In the genomic region with DNA sequence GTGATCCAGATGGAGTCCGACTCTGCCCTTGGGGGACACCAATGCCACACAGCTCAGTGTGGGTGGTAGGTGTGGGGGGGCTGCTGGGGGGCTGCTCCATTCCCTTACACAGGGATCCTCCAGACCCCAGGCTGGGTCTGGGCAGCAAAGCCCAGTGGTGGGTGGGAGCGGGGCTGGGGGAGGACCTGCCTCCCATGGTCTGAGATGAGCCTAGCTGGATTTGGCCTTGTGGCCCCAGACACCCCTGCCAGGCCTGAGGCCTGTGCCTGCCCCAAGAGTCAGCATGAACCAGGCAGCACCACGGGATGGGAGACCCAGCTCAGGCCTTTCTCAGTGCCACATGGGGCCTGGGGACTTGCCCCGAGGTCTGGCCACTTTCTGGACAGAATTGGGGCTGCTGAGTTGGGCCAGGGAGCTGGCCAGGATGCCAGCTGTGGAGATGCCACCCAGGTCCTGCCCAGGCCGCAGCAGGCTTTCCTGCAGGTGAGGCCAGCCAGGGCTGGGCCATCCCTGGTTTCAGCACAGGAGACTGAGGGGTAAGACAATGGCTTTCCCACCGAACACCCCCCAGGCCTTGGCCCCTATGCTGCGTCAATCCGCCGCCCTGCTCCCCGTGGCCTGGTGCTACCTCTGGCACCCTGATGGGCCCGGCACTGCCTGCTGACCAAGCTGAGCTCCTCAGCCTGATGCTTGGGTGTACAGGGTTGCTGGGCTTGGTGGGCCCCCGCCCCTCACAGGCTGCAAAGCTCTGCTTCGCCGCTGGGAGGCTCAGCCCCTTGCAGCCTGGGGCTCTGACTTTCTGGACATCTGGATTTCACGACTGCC, we compare ENCODE assay signal across 14 cellular contexts. TPM values are rescaled to one million over a fixed set of nuclear protein-coding genes. Genes with fewer than 3 reads are reported as not detected.
DNase-seq lines count a peak whose midpoint lies in the region; ATAC-seq, FAIRE-seq and TF ChIP-seq lines count a peak whose summit lies in the region.
"Had no signal": no experiment of that assay in that cellular context is flagged by ENCODE, and none has a peak within 500 bp of the region (broad histone marks: within the 10 kb centered on the region; RNA-seq: fewer than 3 reads in every experiment).

No MANE protein-coding gene starts in this region.

- H3K27me3 ChIP-seq in BJ (ENCODE audit: control insufficient read depth, insufficient read depth, low read length) = no peaks in the 10 kb centered on the region
- H3K27me3 ChIP-seq in endothelial cell of umbilical vein (ENCODE audit: control insufficient read depth in 2 of 2, insufficient read depth in 2 of 2, low read length in 2 of 2) = no peaks in the 10 kb centered on the region
- H3K27me3 ChIP-seq: breast epithelium, esophagus muscularis mucosa had no signal

- no peak overlapping the region for H3K4me2 ChIP-seq in endothelial cell of umbilical vein (ENCODE audit: insufficient read depth, low read length)

- no TSS peak for BruUV-seq in endothelial cell of umbilical vein (replicated peaks; lab: Mats Ljungman, UMichigan)

- no peaks in the 10 kb centered on the region for H3K9me1 ChIP-seq in endothelial cell of umbilical vein (replicated peaks; ENCODE audit: control insufficient read depth, extremely low read depth, insufficient read depth, low read length)

- CTCF ChIA-PET in BJ (lab: Yijun Ruan, JAX) = interaction anchor here (0.6 to 19.0 kb wide), 8 partner anchors 8 to 933 kb away, joined by 3 to 405 read pairs (median 5); partner anchors contain the start of gene CEBPA
- CTCF ChIA-PET in endothelial cell of umbilical vein (lab: Charles Lee) = interaction anchor here (0.6 to 4.4 kb wide), 8 partner anchors 9 to 163 kb away, joined by 3 to 18 read pairs (median 4); partner anchors contain the start of gene CEBPG

- no peak overlapping the region for H2AFZ ChIP-seq in endothelial cell of umbilical vein (ENCODE audit: low read depth, low read length)

- TF ChIP-seq POLR2A in endothelial cell of umbilical vein (IDR thresholded peaks at IDR 0.05; ENCODE audit: low read depth, low read length) = no peak

- H3K27ac ChIP-seq in endothelial cell of umbilical vein (ENCODE audit: insufficient read depth, low read depth, low read length) = peak overlapping the region; percentile 6
- H3K27ac ChIP-seq: VCaP had no signal

- H3K36me3 ChIP-seq in BJ (ENCODE audit: control insufficient read depth, insufficient read depth, low read length) (no peaks in the 10 kb centered on the region), endothelial cell of umbilical vein (ENCODE audit: control insufficient read depth in 2 of 2, extremely low read depth in 1 of 2, insufficient read depth in 2 of 2, low read length in 2 of 2) (no peaks in the 10 kb centered on the region), mucosa of descending colon (ENCODE audit: low read depth) (no peaks in the 10 kb centered on the region)
- H3K36me3 ChIP-seq: breast epithelium, HAP-1 had no signal

- no peak for FAIRE-seq in endothelial cell of umbilical vein (lab: Jason Lieb, UNC)
- FAIRE-seq: RCC 7860 had no signal

- H3K4me3 ChIP-seq in BJ (ENCODE audit: low read depth, low read length) = no peak overlapping the region
- no peak overlapping the region for H3K4me3 ChIP-seq in endothelial cell of umbilical vein (replicated peaks in 1 of 3; ENCODE audit: insufficient read depth in 1 of 3, low read depth in 1 of 3, low read length in 3 of 3)
- H3K4me3 ChIP-seq in mucosa of descending colon = no peak overlapping the region
- H3K4me3 ChIP-seq: breast epithelium, esophagus muscularis mucosa, HAP-1 had no signal

- peak; percentile 37; the same call in 1 of the 2 replicates for TF ChIP-seq CTCF in BJ (IDR thresholded peaks at IDR 0.05; ENCODE audit: insufficient read depth, low read depth, low read length)
- peak in 1 of 2 donors; percentile 53 for TF ChIP-seq CTCF in endothelial cell of umbilical vein (IDR thresholded peaks at IDR 0.05; ENCODE audit: extremely low read depth in 1 of 2, insufficient read depth in 1 of 2, low read depth in 1 of 2, low read length in 2 of 2)
- no peak for TF ChIP-seq CTCF in mucosa of descending colon (IDR thresholded peaks at IDR 0.05)

- intact Hi-C loops in endothelial cell of umbilical vein (cut with micrococcal nuclease) = loop anchor here (5.0 kb wide), 1 partner anchor 95 kb away; the partner anchor contains the start of gene CEBPA
- intact Hi-C loops in mucosa of descending colon (cut with DNase I, micrococcal nuclease) = no loop called here

- POLR2A ChIA-PET in BJ (lab: Charles Lee) = no interaction called here
- POLR2A ChIA-PET in endothelial cell of umbilical vein (lab: Charles Lee) = no interaction called here

- dilution Hi-C loops in endothelial cell of umbilical vein (cut with MboI; ENCODE audit: extremely low pct_ligation_motif_present, low sequenced_read_pairs) = no loop called here

- H3K9me3 ChIP-seq in endothelial cell of umbilical vein (replicated peaks; ENCODE audit: control insufficient read depth, insufficient read depth, low read length) (no peaks in the 10 kb centered on the region), mucosa of descending colon (no peaks in the 10 kb centered on the region)
- H3K9me3 ChIP-seq: breast epithelium, esophagus muscularis mucosa, HAP-1 had no signal

- no peak for DNase-seq in BJ (ENCODE audit: low read depth)
- DNase-seq in HuH-7 (ENCODE audit: low spot score) = peak; percentile 95
- DNase-seq in endothelial cell of umbilical vein (ENCODE audit: low read depth, low spot score) = no peak
- peak in 2 of 3 donors; percentile 15 to 41 for DNase-seq in mucosa of descending colon
- no peak for DNase-seq in anterior cingulate cortex (lab: John Stamatoyannopoulos, UW)
- no peak for DNase-seq in GM19240 (ENCODE audit: insufficient read length, low spot score)
- DNase-seq in NCI-H2196 treated with DMSO at 0.1 percent for 48 hours (lab: John Stamatoyannopoulos, UW; ENCODE audit: unreplicated experiment) = no peak
- DNase-seq: NCI-H2107 had no signal

- H3K79me2 ChIP-seq in endothelial cell of umbilical vein (ENCODE audit: control insufficient read depth, insufficient read depth, low read length) = no peaks in the 10 kb centered on the region

- ATAC-seq in mucosa of descending colon = no peak
- no peak for ATAC-seq in GM18867 (IDR thresholded peaks at IDR 0.05; ENCODE audit: unreplicated experiment)

- H3K4me1 ChIP-seq in endothelial cell of umbilical vein (ENCODE audit: control insufficient read depth, extremely low read depth, insufficient read depth, low read length) = peaks cover 19% of the 10 kb centered on the region
- peaks cover 9% of the 10 kb centered on the region for H3K4me1 ChIP-seq in mucosa of descending colon (ENCODE audit: low read depth)
- H3K4me1 ChIP-seq: HAP-1 had no signal

- H4K20me1 ChIP-seq in endothelial cell of umbilical vein (replicated peaks; ENCODE audit: control insufficient read depth, extremely low read depth, insufficient read depth, low read length) = no peaks in the 10 kb centered on the region

- no peak overlapping the region for H3K9ac ChIP-seq in endothelial cell of umbilical vein (replicated peaks; ENCODE audit: extremely low read depth, insufficient read depth, low read length)

TF ChIP-seq in endothelial cell of umbilical vein, 7 proteins besides CTCF, POLR2A, EP300 and RAD21:
- TF ChIP-seq EZH2 (IDR thresholded peaks at IDR 0.05; ENCODE audit: borderline replicate concordance, low read depth, low read length, severe bottlenecking) (no peak), MAX (IDR thresholded peaks at IDR 0.05; ENCODE audit: insufficient read depth, insufficient read length) (no peak), JUN (IDR thresholded peaks at IDR 0.05; ENCODE audit: borderline replicate concordance, insufficient read depth, insufficient read length, low read depth) (no peak), FOS (IDR thresholded peaks at IDR 0.05; ENCODE audit: borderline replicate concordance, insufficient read depth, low read length) (no peak), MYC (IDR thresholded peaks at IDR 0.05; ENCODE audit: low read depth, low read length) (no peak), GATA2 (IDR thresholded peaks at IDR 0.05; ENCODE audit: insufficient read depth, insufficient read length, low read depth, low read length) (no peak), POLR2AphosphoS5 (IDR thresholded peaks at IDR 0.05; ENCODE audit: insufficient read depth, low read depth, low read length) (no peak)
TF ChIP-seq in endothelial cell of umbilical vein: peak in this region for 0.

RNA-seq across cellular contexts. Expression of gene CEBPG, which starts 24.2 kb away (rescaled TPM):
- polyA plus RNA-seq in BJ (2011; rRNA removed) (16.0 and 29.4 TPM in 2 replicates), endothelial cell of umbilical vein (7.7 and 10.2 TPM in 2 replicates)
- polyA minus RNA-seq in BJ (2011; rRNA and poly(A)+ RNA removed) = 15.3 and 17.9 TPM in 2 replicates
- total RNA-seq in endothelial cell of umbilical vein (24.3 and 24.6 TPM in 2 replicates), mucosa of descending colon (10 to 100 TPM; 47.8 to 68.5 (median 58.2) TPM)
- polyA plus RNA-seq in endothelial cell of umbilical vein (2011; cell fraction: cytosol; rRNA removed) = 13.5 and 14.1 TPM in 2 replicates
- 14.6 and 19.4 TPM in 2 replicates for polyA plus RNA-seq in endothelial cell of umbilical vein (2011; cell fraction: nucleus; rRNA removed)
- polyA plus RNA-seq in endothelial cell of umbilical vein (2012) = 19.1 and 22.9 TPM in 2 replicates
- polyA minus RNA-seq in endothelial cell of umbilical vein = 14.5 and 15.0 TPM in 2 replicates
- 23.1 TPM for polyA minus RNA-seq in endothelial cell of umbilical vein (2011; cell fraction: cytosol; rRNA and poly(A)+ RNA removed)
- polyA minus RNA-seq in endothelial cell of umbilical vein (2011; cell fraction: nucleus; rRNA and poly(A)+ RNA removed) = 13.5 and 20.3 TPM in 2 replicates

Comparison
In these comparisons a context has a peak if more than half of its experiments do, and no peak if none do; other contexts are left out.
1. DNase-seq: peak in HuH-7 (single experiment) and mucosa of descending colon (2 of 3); none in BJ (single experiment), endothelial cell of umbilical vein (single experiment), anterior cingulate cortex (0 of 58), GM19240 (single experiment) and NCI-H2196 treated with DMSO at 0.1 percent for 48 hours (single experiment).